Comparison of ENCODE assay signal across 8 cellular contexts in the genomic region with DNA sequence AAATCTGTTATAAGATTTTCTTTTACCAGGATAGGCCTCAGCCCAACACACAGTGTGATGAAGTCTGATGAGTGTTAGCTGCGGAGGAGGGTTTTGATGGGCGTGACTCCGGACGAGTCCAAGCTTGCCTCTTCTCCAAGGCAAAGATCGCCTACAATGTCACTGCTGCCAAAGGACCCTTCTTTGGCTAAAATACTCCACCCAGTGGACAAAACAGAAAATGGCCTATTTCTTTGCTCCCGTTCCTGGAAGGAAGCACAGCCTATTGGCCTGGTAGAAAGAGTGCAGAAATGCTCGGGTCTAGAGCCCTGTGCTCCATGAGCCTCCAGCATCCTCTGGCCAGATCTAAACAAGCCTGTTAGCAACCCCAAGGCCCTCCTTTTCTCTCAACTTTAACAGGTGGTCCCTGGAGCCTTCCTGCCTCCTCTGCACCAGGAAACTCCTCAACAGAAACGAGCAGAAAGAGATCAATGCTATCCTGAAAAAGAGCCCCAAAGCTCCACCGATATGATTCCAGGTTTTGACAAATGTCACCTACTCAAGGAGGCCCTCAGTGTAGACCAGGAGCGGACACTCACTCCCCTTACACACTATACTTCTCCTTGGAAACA. TPM values are rescaled to one million over a fixed set of nuclear protein-coding genes. Genes with fewer than 3 reads are reported as not detected.
DNase-seq lines count a peak whose midpoint lies in the region; ATAC-seq lines count a peak whose summit lies in the region.

No MANE protein-coding gene starts in this region.

- H3K27ac Mint-ChIP-seq in activated naive CD8-positive, alpha-beta T cell treated with anti-CD3 and anti-CD28 coated beads, Interleukin-2, amount 50 U/mL, for 24 hours: no peak overlapping the region

- H3K4me3 Mint-ChIP-seq in activated naive CD8-positive, alpha-beta T cell treated with anti-CD3 and anti-CD28 coated beads, Interleukin-2, amount 50 U/mL, for 24 hours: no peak overlapping the region

- no peaks in the 10 kb centered on the region for H3K9me3 Mint-ChIP-seq in activated naive CD8-positive, alpha-beta T cell treated with anti-CD3 and anti-CD28 coated beads, Interleukin-2, amount 50 U/mL, for 24 hours

- H3K27me3 Mint-ChIP-seq in activated naive CD8-positive, alpha-beta T cell treated with anti-CD3 and anti-CD28 coated beads, Interleukin-2, amount 50 U/mL, for 24 hours: peaks cover 17% of the 10 kb centered on the region

- H3K4me1 Mint-ChIP-seq in activated naive CD8-positive, alpha-beta T cell treated with anti-CD3 and anti-CD28 coated beads, Interleukin-2, amount 50 U/mL, for 24 hours: no peaks in the 10 kb centered on the region

- no peaks in the 10 kb centered on the region for H3K36me3 Mint-ChIP-seq in activated naive CD8-positive, alpha-beta T cell treated with anti-CD3 and anti-CD28 coated beads, Interleukin-2, amount 50 U/mL, for 24 hours (ENCODE audit: low read depth)

- ATAC-seq in GM19438 (IDR thresholded peaks at IDR 0.05; ENCODE audit: low read depth, unreplicated experiment) (peak; percentile 80), HG03558 (IDR thresholded peaks at IDR 0.05; ENCODE audit: extremely low read depth, unreplicated experiment) (peak; percentile 80), HG03108 (IDR thresholded peaks at IDR 0.05; ENCODE audit: unreplicated experiment) (no peak)
- peak; percentile 40 for ATAC-seq in activated naive CD8-positive, alpha-beta T cell treated with anti-CD3 and anti-CD28 coated beads, Interleukin-2, amount 50 U/mL, for 24 hours

- peak; percentile 93 for DNase-seq in DMS79 treated with DMSO at 0.1 percent for 48 hours (lab: John Stamatoyannopoulos, UW)
- peak; percentile 85 to 88 for DNase-seq in NCI-H446 (lab: John Stamatoyannopoulos, UW)
- peak; percentile 3 for DNase-seq in activated naive CD8-positive, alpha-beta T cell treated with anti-CD3 and anti-CD28 coated beads, Interleukin-2, amount 50 U/mL, for 24 hours
- peak; percentile 79 for DNase-seq in cardiac septum (ENCODE audit: low spot score)
- peak; percentile 88 for DNase-seq in posterior vena cava (ENCODE audit: low spot score)

- intact Hi-C loops in cardiac septum (cut with DNase I): loop anchor here (2.0 kb wide), 1 partner anchor 163 kb away; no protein-coding TSS in a partner anchor
- intact Hi-C loops in posterior vena cava (cut with DNase I): loop anchor here (2.0 to 5.0 kb wide), 3 partner anchors 55 to 165 kb away; no protein-coding TSS in a partner anchor

RNA-seq across cellular contexts. Expression of gene CASQ2, which starts 3.4 kb away (rescaled TPM):
- total RNA-seq in cardiac septum (1,254 TPM), posterior vena cava (100 to 1,000 TPM in 1 of 2 donors, 10 to 100 TPM in 1; 98.7 to 122 TPM)

Comparison
In these comparisons a context has a peak if more than half of its experiments do, and no peak if none do; other contexts are left out.
1. DNase-seq: peak in every context shown above with its lines; median percentile 93 in DMS79 treated with DMSO at 0.1 percent for 48 hours; 88 in posterior vena cava; 86 in NCI-H446; 79 in cardiac septum; 3 in activated naive CD8-positive, alpha-beta T cell treated with anti-CD3 and anti-CD28 coated beads, Interleukin-2, amount 50 U/mL, for 24 hours.
2. RNA of gene CASQ2, which starts 3.4 kb away (total RNA-seq): 1,254 TPM in cardiac septum (single experiment); 98.7 to 122 TPM in posterior vena cava; every median in the first group is over 10 times any median in the second.